ENCODE assay signal across 13 cellular contexts in the genomic region with DNA sequence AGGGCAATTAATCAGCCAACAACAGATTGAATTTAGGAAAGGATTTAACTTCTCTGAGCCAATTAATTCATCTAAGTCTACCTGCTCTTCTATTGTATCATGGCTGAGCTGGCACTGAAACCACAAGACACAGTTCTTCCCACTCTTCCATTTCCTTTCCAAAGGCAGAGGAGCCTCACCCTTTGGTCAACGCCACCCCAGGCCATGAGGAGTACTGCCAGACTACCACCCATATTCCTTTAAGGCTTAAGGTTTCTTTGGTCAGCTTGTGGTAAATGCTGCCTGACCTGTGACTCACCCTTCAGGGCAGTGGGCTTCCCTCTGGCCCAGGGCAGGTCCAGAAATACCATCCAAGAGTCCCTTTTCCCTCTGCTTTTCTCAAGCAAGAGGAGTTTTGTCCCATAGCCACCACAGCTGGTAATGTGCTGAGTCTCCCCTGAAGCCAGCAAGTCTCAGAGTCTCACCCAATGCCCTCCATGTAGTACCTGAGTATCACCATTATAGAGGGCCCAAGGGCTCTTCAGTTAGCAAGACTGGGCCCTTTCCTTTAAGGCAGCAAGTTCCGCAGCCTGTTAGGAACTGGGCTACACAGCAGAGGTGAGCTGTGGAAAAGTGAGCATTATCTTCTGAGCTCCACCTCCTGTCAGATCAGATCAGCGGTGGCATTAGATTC.
DNase-seq lines count a peak whose midpoint lies in the region; ATAC-seq and TF ChIP-seq lines count a peak whose summit lies in the region.
"Had no signal": no experiment of that assay in that cellular context is flagged by ENCODE, and none has a peak within 500 bp of the region (broad histone marks: within the 10 kb centered on the region; RNA-seq: fewer than 3 reads in every experiment).

No MANE protein-coding gene starts in this region.

- no peaks in the 10 kb centered on the region for H3K9me3 ChIP-seq in Caco-2
- H3K9me3 ChIP-seq: BLaER1 had no signal

- intact Hi-C loops in Caco-2 (cut with micrococcal nuclease; ENCODE audit: unreplicated experiment), result no loop called here
- intact Hi-C loops in posterior cingulate gyrus (cut with DNase I), result no loop called here

- POLR2A ChIA-PET in Caco-2 (lab: Charles Lee) (no interaction called here), RWPE1 (lab: Yijun Ruan, JAX; ENCODE audit: low non-redundant PET) (no interaction called here)

- DNase-seq in Caco-2 (peak; percentile 46 to 54), HS-5 (ENCODE audit: low read depth) (peak; percentile 44), iPS DF 19.7 (ENCODE audit: low read depth, low spot score) (peak; percentile 28), 8988T (no peak), RWPE1 (ENCODE audit: low spot score) (no peak), posterior cingulate gyrus (no peak)
- DNase-seq: naive B cell, NCI-H774 had no signal

- no peak overlapping the region for H3K27ac Mint-ChIP-seq in Caco-2 (ENCODE audit: unreplicated experiment)
- H3K27ac Mint-ChIP-seq: activated T-helper 17 cell treated with anti-CD3 and anti-CD28 coated beads, Interleukin-2, amount 50 U/mL, for 72 hours; naive B cell had no signal

- no peaks in the 10 kb centered on the region for H3K9me3 Mint-ChIP-seq in Caco-2 (ENCODE audit: unreplicated experiment)
- H3K9me3 Mint-ChIP-seq: activated T-helper 17 cell treated with anti-CD3 and anti-CD28 coated beads, Interleukin-2, amount 50 U/mL, for 72 hours had no signal

- peaks cover 25% of the 10 kb centered on the region for H3K4me1 Mint-ChIP-seq in Caco-2 (ENCODE audit: low read depth, unreplicated experiment)
- H3K4me1 Mint-ChIP-seq: activated T-helper 17 cell treated with anti-CD3 and anti-CD28 coated beads, Interleukin-2, amount 50 U/mL, for 72 hours; naive B cell had no signal

- CTCF ChIA-PET in Caco-2 (lab: Charles Lee) (no interaction called here), RWPE1 (lab: Yijun Ruan, JAX) (interaction anchor here (0.6 to 0.7 kb wide), 2 partner anchors 259 to 1847 kb away, joined by 3 to 4 read pairs; no protein-coding TSS in a partner anchor)

- ATAC-seq in SK-N-SH treated with all-trans-retinoic acid at 6 μM for 48 hours (peak; percentile 59; the same call in 2 of the 3 replicates), HG03439 (IDR thresholded peaks at IDR 0.05; ENCODE audit: unreplicated experiment) (no peak)
- ATAC-seq: activated T-helper 17 cell treated with anti-CD3 and anti-CD28 coated beads, Interleukin-2, amount 50 U/mL, for 72 hours had no signal

- H3K36me3 Mint-ChIP-seq in Caco-2 (ENCODE audit: insufficient read depth, unreplicated experiment), result no peaks in the 10 kb centered on the region
- H3K36me3 Mint-ChIP-seq: naive B cell had no signal

- H3K27ac ChIP-seq in RWPE1, result no peak overlapping the region
- H3K27ac ChIP-seq: BLaER1, KMS-11 had no signal

- no peak overlapping the region for H3K4me3 Mint-ChIP-seq in Caco-2 (ENCODE audit: unreplicated experiment)
- H3K4me3 Mint-ChIP-seq: activated T-helper 17 cell treated with anti-CD3 and anti-CD28 coated beads, Interleukin-2, amount 50 U/mL, for 72 hours; naive B cell had no signal

- no peaks in the 10 kb centered on the region for H3K27me3 Mint-ChIP-seq in Caco-2 (ENCODE audit: insufficient read depth, unreplicated experiment)
- H3K27me3 Mint-ChIP-seq: activated T-helper 17 cell treated with anti-CD3 and anti-CD28 coated beads, Interleukin-2, amount 50 U/mL, for 72 hours; naive B cell had no signal

- BruUV-seq in Caco-2 (replicated peaks; lab: Mats Ljungman, UMichigan), result no TSS peak

- no peak overlapping the region for H3K4me3 ChIP-seq in Caco-2 (ENCODE audit: low read depth, low read length)
- H3K4me3 ChIP-seq: BLaER1 had no signal

- H3K4me1 ChIP-seq in Caco-2, result peaks cover 15% of the 10 kb centered on the region
- H3K4me1 ChIP-seq: BLaER1 had no signal

- TF ChIP-seq CTCF in Caco-2 (IDR thresholded peaks at IDR 0.05; ENCODE audit: insufficient read depth in 1 of 2, low read depth in 1 of 2, low read length in 1 of 2, severe bottlenecking in 1 of 2, unreplicated experiment in 1 of 2) (peak in 1 of 2 experiments; percentile 25), RWPE1 (conservative IDR thresholded peaks at IDR 0.05; ENCODE audit: low read depth) (no peak)

- H3K36me3 ChIP-seq in Caco-2 (ENCODE audit: control insufficient read depth, insufficient read depth, low read length), result no peaks in the 10 kb centered on the region
- H3K36me3 ChIP-seq: BLaER1 had no signal

- no peaks in the 10 kb centered on the region for H3K27me3 ChIP-seq in Caco-2 (replicated peaks; ENCODE audit: control insufficient read depth, insufficient read depth, low read length)
- H3K27me3 ChIP-seq: BLaER1 had no signal

TF ChIP-seq in SK-N-SH treated with all-trans-retinoic acid at 6 μM for 48 hours, 23 proteins besides CTCF, POLR2A, EP300 and RAD21:
- TF ChIP-seq TOX (CRISPR knock-in tag; IDR thresholded peaks at IDR 0.05; ENCODE audit: borderline replicate concordance) (no peak), PPARA (CRISPR knock-in tag; IDR thresholded peaks at IDR 0.05; ENCODE audit: borderline replicate concordance) (no peak), ZNF565 (CRISPR knock-in tag; conservative IDR thresholded peaks at IDR 0.05; ENCODE audit: low read depth) (no peak), ZNF70 (CRISPR knock-in tag; IDR thresholded peaks at IDR 0.05) (no peak), CSDC2 (CRISPR knock-in tag; IDR thresholded peaks at IDR 0.05) (no peak), OSR1 (CRISPR knock-in tag; IDR thresholded peaks at IDR 0.05) (no peak), GLIS3 (CRISPR knock-in tag; IDR thresholded peaks at IDR 0.05) (no peak), CSRNP3 (CRISPR knock-in tag; IDR thresholded peaks at IDR 0.05) (no peak), ZNF8 (CRISPR knock-in tag; IDR thresholded peaks at IDR 0.05) (no peak), ESRRG (CRISPR knock-in tag; IDR thresholded peaks at IDR 0.05) (no peak), RARB (CRISPR knock-in tag; IDR thresholded peaks at IDR 0.05) (no peak)
- TF ChIP-seq, protein P1, sequence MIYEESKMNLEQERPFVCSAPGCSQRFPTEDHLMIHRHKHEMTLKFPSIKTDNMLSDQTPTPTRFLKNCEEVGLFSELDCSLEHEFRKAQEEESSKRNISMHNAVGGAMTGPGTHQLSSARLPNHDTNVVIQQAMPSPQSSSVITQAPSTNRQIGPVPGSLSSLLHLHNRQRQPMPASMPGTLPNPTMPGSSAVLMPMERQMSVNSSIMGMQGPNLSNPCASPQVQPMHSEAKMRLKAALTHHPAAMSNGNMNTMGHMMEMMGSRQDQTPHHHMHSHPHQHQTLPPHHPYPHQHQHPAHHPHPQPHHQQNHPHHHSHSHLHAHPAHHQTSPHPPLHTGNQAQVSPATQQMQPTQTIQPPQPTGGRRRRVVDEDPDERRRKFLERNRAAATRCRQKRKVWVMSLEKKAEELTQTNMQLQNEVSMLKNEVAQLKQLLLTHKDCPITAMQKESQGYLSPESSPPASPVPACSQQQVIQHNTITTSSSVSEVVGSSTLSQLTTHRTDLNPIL (CRISPR knock-in tag; IDR thresholded peaks at IDR 0.05; ENCODE audit: low read depth), result no peak

Comparison
In these comparisons a context has a peak if more than half of its experiments do, and no peak if none do; other contexts are left out.
1. DNase-seq: peak in Caco-2 (2 of 2), HS-5 (single experiment) and iPS DF 19.7 (single experiment); none in 8988T (single experiment), RWPE1 (single experiment) and posterior cingulate gyrus (0 of 10).